23 cellular contexts compared by ENCODE assay signal in the genomic region with DNA sequence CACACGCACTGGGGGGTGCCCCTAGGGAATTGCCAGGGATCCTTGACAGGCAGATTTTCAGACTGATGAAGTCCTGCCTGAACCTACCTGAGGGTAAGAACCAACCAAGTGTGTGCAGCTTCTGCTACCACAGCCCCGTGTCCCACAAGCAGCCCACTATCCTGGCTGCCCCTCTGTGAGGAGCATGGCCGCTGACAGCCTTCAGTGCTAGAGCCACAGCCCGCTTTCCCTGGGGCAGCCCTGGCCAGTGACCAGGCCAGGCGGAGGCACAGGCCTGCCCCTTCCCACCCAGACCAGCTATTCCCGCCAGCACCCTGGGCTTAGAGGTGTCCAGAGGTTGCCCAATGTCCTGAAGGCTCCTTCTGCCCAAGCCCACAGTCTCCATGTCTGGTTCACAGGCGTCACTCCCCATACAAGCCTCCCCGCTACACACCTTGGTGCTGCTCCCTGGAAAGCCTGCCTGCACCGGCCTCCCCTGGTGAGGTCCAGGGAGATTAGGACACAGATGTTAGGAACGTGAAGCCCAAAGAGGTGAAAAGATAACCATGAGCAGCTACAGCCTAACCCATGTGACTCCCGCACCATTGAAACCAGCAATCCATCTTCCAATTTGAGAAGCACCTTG.
"Had no signal": no experiment of that assay in that cellular context is flagged by ENCODE, and none has a peak within 500 bp of the region (broad histone marks: within the 10 kb centered on the region; RNA-seq: fewer than 3 reads in every experiment).

No MANE protein-coding gene starts in this region.

- FAIRE-seq: colon, endometrium, frontal cortex, small intestine had no signal

- DNase-seq: activated CD4-positive, alpha-beta T cell treated with anti-CD3 and anti-CD28 coated beads for 36 hours; activated CD4-positive, CD25-positive, alpha-beta regulatory T cell; activated CD8-positive, alpha-beta memory T cell treated with anti-CD3 and anti-CD28 coated beads, Interleukin-2, amount 10 ng/mL, durations not matched to agents 7 days and 5 days; activated CD8-positive, alpha-beta T cell treated with anti-CD3 and anti-CD28 coated beads, Interleukin-2, amount 10 ng/mL, durations not matched to agents 7 days and 5 days; activated gamma-delta T cell; activated naive CD8-positive, alpha-beta T cell treated with anti-CD3 and anti-CD28 coated beads, Interleukin-2, amount 50 U/mL, for 24 hours; activated T-cell treated with anti-CD3 and anti-CD28 coated beads, Interleukin-2, amount 50 U/mL, for 48 hours; effector CD8-positive, alpha-beta T cell; hippocampal formation; lower lobe of right lung; mesendoderm; mucosa of descending colon; small intestine; stimulated activated CD4-positive, alpha-beta T cell treated with anti-CD3 and anti-CD28 coated beads, Interleukin-1b, Interleukin-23, amount 100 ng/mL, for 48 hours; stimulated activated naive CD4-positive, alpha-beta T cell; T-helper 1 cell had no signal

- H3K27me3 ChIP-seq: sigmoid colon, tibial nerve had no signal

- H3K4me3 ChIP-seq: lower lobe of right lung, mucosa of descending colon, sigmoid colon, tibial nerve had no signal

- H3K36me3 ChIP-seq: lower lobe of right lung, sigmoid colon, tibial nerve had no signal

- H3K9me3 ChIP-seq: lower lobe of right lung, mucosa of descending colon, sigmoid colon, tibial nerve had no signal

- H3K4me1 ChIP-seq: lower lobe of right lung, tibial nerve had no signal

- H3K27ac ChIP-seq: epithelial cell of prostate, lower lobe of right lung, sigmoid colon, tibial nerve had no signal

- ATAC-seq: activated CD4-positive, alpha-beta T cell treated with anti-CD3 and anti-CD28 coated beads for 36 hours; activated CD8-positive, alpha-beta memory T cell treated with anti-CD3 and anti-CD28 coated beads, Interleukin-2, amount 10 ng/mL, durations not matched to agents 7 days and 5 days; activated CD8-positive, alpha-beta T cell treated with anti-CD3 and anti-CD28 coated beads, Interleukin-2, amount 10 ng/mL, durations not matched to agents 7 days and 5 days; activated naive CD8-positive, alpha-beta T cell treated with anti-CD3 and anti-CD28 coated beads, Interleukin-2, amount 50 U/mL, for 24 hours; lower lobe of right lung; mucosa of descending colon; natural killer cell treated with Interleukin-12 subunit alpha and Interleukin-12 subunit beta and Interleukin-15 and Interleukin-18, amount 100 ng/mL, for 72 hours had no signal
